ENCODE assay signal across 9 cellular contexts in the genomic region with DNA sequence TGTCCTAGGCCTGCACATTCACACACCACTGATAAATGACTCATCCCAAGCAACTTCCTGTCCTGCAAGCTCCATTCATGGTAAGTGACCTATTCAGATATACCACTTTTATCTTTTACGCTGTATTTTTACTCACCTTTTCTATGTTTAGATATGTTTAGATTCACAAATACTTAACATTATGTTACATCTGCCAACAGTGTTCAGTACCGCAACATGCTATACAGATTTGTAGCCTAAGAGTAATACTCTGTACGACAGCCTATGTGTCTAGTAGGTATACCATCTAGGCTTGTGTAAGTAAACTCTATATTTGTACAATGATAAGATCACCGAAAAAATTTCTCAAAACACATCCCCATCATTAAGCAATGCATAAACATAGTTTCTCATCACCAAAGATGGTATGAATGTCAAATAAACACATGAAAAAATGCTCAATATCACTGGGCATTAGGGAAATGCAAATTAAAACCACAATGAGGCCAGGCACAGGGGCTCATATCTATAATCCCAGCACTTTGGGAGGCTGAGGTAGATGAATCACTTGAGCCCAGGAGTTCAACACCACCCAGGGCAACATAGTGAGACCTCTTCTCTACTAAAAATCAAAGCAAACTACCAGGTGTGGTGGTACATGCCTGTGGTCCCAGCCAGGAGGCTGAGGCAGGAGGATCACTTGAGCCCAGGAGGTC. TPM values are rescaled to one million over a fixed set of nuclear protein-coding genes. Genes with fewer than 3 reads are reported as not detected.
DNase-seq lines count a peak whose midpoint lies in the region; ATAC-seq and TF ChIP-seq lines count a peak whose summit lies in the region.
"Had no signal": no experiment of that assay in that cellular context is flagged by ENCODE, and none has a peak within 500 bp of the region (broad histone marks: within the 10 kb centered on the region; RNA-seq: fewer than 3 reads in every experiment).

No MANE protein-coding gene starts in this region.

- H3K36me3 Mint-ChIP-seq in CD8-positive, alpha-beta T cell, result peaks cover 14% of the 10 kb centered on the region

- H3K27me3 ChIP-seq in CD8-positive, alpha-beta T cell (ENCODE audit: insufficient read depth, low read length), result no peaks in the 10 kb centered on the region
- H3K27me3 ChIP-seq in left lung (no peaks in the 10 kb centered on the region), dorsolateral prefrontal cortex (no peaks in the 10 kb centered on the region)
- H3K27me3 ChIP-seq: heart left ventricle had no signal

- no peak for ATAC-seq in CD8-positive, alpha-beta T cell
- peak; percentile 59 for ATAC-seq in left lung

- H3K4me3 Mint-ChIP-seq in CD8-positive, alpha-beta T cell, result no peak overlapping the region

- no peaks in the 10 kb centered on the region for H3K4me1 ChIP-seq in CD8-positive, alpha-beta T cell (ENCODE audit: insufficient read depth, low read length)
- peaks cover 3 to 27% of the 10 kb centered on the region in 2 donors for H3K4me1 ChIP-seq in left lung

- no peaks in the 10 kb centered on the region for H3K27me3 Mint-ChIP-seq in CD8-positive, alpha-beta T cell (ENCODE audit: low read depth)

- peaks cover 25% of the 10 kb centered on the region for H3K4me1 Mint-ChIP-seq in CD8-positive, alpha-beta T cell (ENCODE audit: low read depth)

- no peaks in the 10 kb centered on the region for H3K9me3 ChIP-seq in CD8-positive, alpha-beta T cell (ENCODE audit: low read length)
- H3K9me3 ChIP-seq in left lung, result no peaks in the 10 kb centered on the region
- H3K9me3 ChIP-seq: heart left ventricle had no signal

- intact Hi-C loops in CD8-positive, alpha-beta T cell (cut with DNase I, micrococcal nuclease), result no loop called here
- intact Hi-C loops in left lung (cut with DNase I) (no loop called here), dorsolateral prefrontal cortex (cut with DNase I) (no loop called here)

- DNase-seq in CD8-positive, alpha-beta T cell, result no peak
- DNase-seq in HT-29 (ENCODE audit: low spot score), result peak; percentile 26
- DNase-seq in amniotic epithelial cell (ENCODE audit: low read depth), result peak; percentile 89
- DNase-seq in left lung, result no peak
- no peak for DNase-seq in DMS153 treated with DMSO at 0.1 percent for 48 hours (lab: John Stamatoyannopoulos, UW; ENCODE audit: unreplicated experiment)
- no peak for DNase-seq in stimulated activated CD4-positive, alpha-beta T cell treated with anti-CD3 and anti-CD28 coated beads, Interleukin-15, amount 100 ng/mL, for 24 hours
- DNase-seq in dorsolateral prefrontal cortex, result no peak
- DNase-seq in nucleus accumbens (lab: John Stamatoyannopoulos, UW), result no peak
- DNase-seq: heart left ventricle had no signal

- TF ChIP-seq CTCF in CD8-positive, alpha-beta T cell (IDR thresholded peaks at IDR 0.05), result no peak
- TF ChIP-seq CTCF in left lung (IDR thresholded peaks at IDR 0.05) (no peak), dorsolateral prefrontal cortex (IDR thresholded peaks at IDR 0.05 in 54 of 56, conservative IDR thresholded peaks at IDR 0.05 in 2 of 56; ENCODE audit: low read depth in 1 of 56, partially characterized antibody in 56 of 56) (no peak)

- POLR2A ChIA-PET in CD8-positive, alpha-beta T cell (lab: Charles Lee), result no interaction called here

- no peaks in the 10 kb centered on the region for H3K36me3 ChIP-seq in CD8-positive, alpha-beta T cell (ENCODE audit: insufficient read depth, low read length)
- no peaks in the 10 kb centered on the region for H3K36me3 ChIP-seq in left lung

- H3K9me3 Mint-ChIP-seq in CD8-positive, alpha-beta T cell, result no peaks in the 10 kb centered on the region

- no peak overlapping the region for H3K4me3 ChIP-seq in CD8-positive, alpha-beta T cell (ENCODE audit: low read depth, low read length)
- H3K4me3 ChIP-seq in left lung, result no peak overlapping the region
- H3K4me3 ChIP-seq in dorsolateral prefrontal cortex, result no peak overlapping the region
- H3K4me3 ChIP-seq: heart left ventricle had no signal

- peak overlapping the region; percentile 45 for H3K27ac Mint-ChIP-seq in CD8-positive, alpha-beta T cell

- CTCF ChIA-PET in CD8-positive, alpha-beta T cell (lab: Charles Lee), result no interaction called here

- no peak overlapping the region for H3K27ac ChIP-seq in CD8-positive, alpha-beta T cell (ENCODE audit: low read depth, low read length)
- peak overlapping the region in 1 of 2 donors; percentile 28 for H3K27ac ChIP-seq in left lung
- no peak overlapping the region for H3K27ac ChIP-seq in dorsolateral prefrontal cortex
- H3K27ac ChIP-seq: heart left ventricle had no signal

RNA-seq across cellular contexts. Expression of a gene that starts 20.7 kb away (rescaled TPM):
- 10 to 100 TPM; 16.2 to 16.8 TPM for total RNA-seq in CD8-positive, alpha-beta T cell
- total RNA-seq in HT-29 (2014; rRNA removed; shearing (Covaris generic)), result 14.5 and 29.9 TPM in 2 replicates
- total RNA-seq in left lung, result 10 to 100 TPM; 60.9 to 63.3 TPM
- 100 to 1,000 TPM in 119 of 120 experiments, 10 to 100 TPM in 1; 95.9 to 177 (median 130) TPM for total RNA-seq in dorsolateral prefrontal cortex

Comparison
In these comparisons a context has a peak if more than half of its experiments do, and no peak if none do; other contexts are left out.
1. DNase-seq: peak in HT-29 (single experiment) and amniotic epithelial cell (single experiment); none in CD8-positive, alpha-beta T cell (0 of 7), left lung (0 of 2), DMS153 treated with DMSO at 0.1 percent for 48 hours (single experiment), stimulated activated CD4-positive, alpha-beta T cell treated with anti-CD3 and anti-CD28 coated beads, Interleukin-15, amount 100 ng/mL, for 24 hours (single experiment), dorsolateral prefrontal cortex (0 of 10) and nucleus accumbens (0 of 56).